ENCODE assay signal across 8 cellular contexts in genomic region chr17:46044286-46044928, GRCh38. TPM values are rescaled to one million over a fixed set of nuclear protein-coding genes. Genes with fewer than 3 reads are reported as not detected.
A peak's percentile ranks its signal among the peaks of the same experiment; 100 is the strongest.
DNase-seq lines count a peak whose midpoint lies in the region; ATAC-seq and TF ChIP-seq lines count a peak whose summit lies in the region.

No MANE protein-coding gene starts in this region.

- H3K36me3 Mint-ChIP-seq in activated CD8-positive, alpha-beta memory T cell treated with anti-CD3 and anti-CD28 coated beads, Interleukin-2, amount 10 ng/mL, durations not matched to agents 7 days and 5 days: peaks cover 36% of the 10 kb centered on the region
- peaks cover 0 to 4% of the 10 kb centered on the region in 2 donors for H3K36me3 Mint-ChIP-seq in naive B cell

- H3K9me3 Mint-ChIP-seq in activated CD8-positive, alpha-beta memory T cell treated with anti-CD3 and anti-CD28 coated beads, Interleukin-2, amount 10 ng/mL, durations not matched to agents 7 days and 5 days (ENCODE audit: low read depth): no peaks in the 10 kb centered on the region
- H3K9me3 Mint-ChIP-seq in naive B cell: no peaks in the 10 kb centered on the region

- H3K4me1 Mint-ChIP-seq in activated CD8-positive, alpha-beta memory T cell treated with anti-CD3 and anti-CD28 coated beads, Interleukin-2, amount 10 ng/mL, durations not matched to agents 7 days and 5 days: peaks cover 9% of the 10 kb centered on the region
- H3K4me1 Mint-ChIP-seq in naive B cell: peaks cover 9 to 21% (median 11%) of the 10 kb centered on the region in 3 donors

- no peaks in the 10 kb centered on the region for H3K27me3 Mint-ChIP-seq in activated CD8-positive, alpha-beta memory T cell treated with anti-CD3 and anti-CD28 coated beads, Interleukin-2, amount 10 ng/mL, durations not matched to agents 7 days and 5 days
- no peaks in the 10 kb centered on the region for H3K27me3 Mint-ChIP-seq in naive B cell

- intact Hi-C loops in esophagus squamous epithelium (cut with DNase I): loop anchor here (5.0 kb wide), 1 partner anchor 148 kb away; the partner anchor contains the start of gene KANSL1

- POLR2A ChIA-PET in HEK293 (lab: Yijun Ruan, JAX): interaction anchor here (1.1 to 1.4 kb wide), 2 partner anchors 11 to 149 kb away, joined by 4 to 9 read pairs; partner anchors contain the start of gene KANSL1

- H3K9me3 ChIP-seq in HEK293 (ENCODE audit: control insufficient read depth, insufficient read depth, low read depth, low read length) (no peaks in the 10 kb centered on the region), esophagus squamous epithelium (no peaks in the 10 kb centered on the region)

- no peak for ATAC-seq in activated CD8-positive, alpha-beta memory T cell treated with anti-CD3 and anti-CD28 coated beads, Interleukin-2, amount 10 ng/mL, durations not matched to agents 7 days and 5 days
- ATAC-seq in naive B cell (ENCODE audit: low read depth in 2 of 2): peak; percentile 43 to 50
- ATAC-seq in HG02852 (IDR thresholded peaks at IDR 0.05; ENCODE audit: unreplicated experiment): no peak

- TF ChIP-seq CTCF in HEK293 (tag by site-specific recombination; IDR thresholded peaks at IDR 0.05) (peak; percentile 84), esophagus squamous epithelium (IDR thresholded peaks at IDR 0.05) (peak; percentile 51 to 91 (median 90))

- no peak overlapping the region for H3K4me3 Mint-ChIP-seq in activated CD8-positive, alpha-beta memory T cell treated with anti-CD3 and anti-CD28 coated beads, Interleukin-2, amount 10 ng/mL, durations not matched to agents 7 days and 5 days
- no peak overlapping the region for H3K4me3 Mint-ChIP-seq in naive B cell

- no peak overlapping the region for H3K4me3 ChIP-seq in HEK293 (ENCODE audit: low read depth, low read length)
- H3K4me3 ChIP-seq in esophagus squamous epithelium: no peak overlapping the region

- H3K27ac ChIP-seq in HEK293 (ENCODE audit: extremely low read depth, low read depth, low read length) (no peak overlapping the region), esophagus squamous epithelium (peak overlapping the region; percentile 9 to 59 (median 52)), substantia nigra (ENCODE audit: low read depth, low read length, poor library complexity, severe bottlenecking) (no peak overlapping the region)

- DNase-seq in C1 segment of cervical spinal cord (lab: John Stamatoyannopoulos, UW): peak in 11 of 14 donors; percentile 15 to 82 (median 46)
- DNase-seq in NCI-H69 (lab: John Stamatoyannopoulos, UW): peak; percentile 81
- DNase-seq in activated CD8-positive, alpha-beta memory T cell treated with anti-CD3 and anti-CD28 coated beads, Interleukin-2, amount 10 ng/mL, durations not matched to agents 7 days and 5 days: peak; percentile 69
- DNase-seq in esophagus squamous epithelium (lab: John Stamatoyannopoulos, UW): no peak
- peak; percentile 24 for DNase-seq in naive B cell
- DNase-seq in substantia nigra (lab: John Stamatoyannopoulos, UW): peak in 38 of 49 donors; percentile 12 to 87 (median 55)

- no peak for TF ChIP-seq POLR2A in esophagus squamous epithelium (IDR thresholded peaks at IDR 0.05)

- H3K27me3 ChIP-seq in esophagus squamous epithelium: no peaks in the 10 kb centered on the region

- H3K4me1 ChIP-seq in HEK293 (ENCODE audit: control insufficient read depth, insufficient read depth, low read length) (peaks cover 7% of the 10 kb centered on the region; the same call in 1 of the 2 replicates), esophagus squamous epithelium (peaks cover 0 to 44% (median 13%) of the 10 kb centered on the region in 3 donors)

- 22 to 29% methylated on average over 4 to 5 of the region's 5 CpGs for WGBS in esophagus squamous epithelium, 2 donors

- CTCF ChIA-PET in HEK293 (lab: Yijun Ruan, JAX): interaction anchor here (0.5 to 6.0 kb wide), 52 partner anchors 10 to 1500 kb away, joined by 3 to 64 read pairs (median 4); partner anchors contain the start of gene KANSL1
- CTCF ChIA-PET in activated CD8-positive, alpha-beta memory T cell treated with anti-CD3 and anti-CD28 coated beads, Interleukin-2, amount 10 ng/mL, durations not matched to agents 7 days and 5 days (lab: Charles Lee): interaction anchor here (0.7 to 4.2 kb wide), 30 partner anchors 9 to 224 kb away, joined by 3 to 57 read pairs (median 5); partner anchors contain the start of gene KANSL1

- H3K36me3 ChIP-seq in HEK293 (ENCODE audit: control insufficient read depth in 2 of 2, insufficient read depth in 1 of 2, low read length in 2 of 2) (peaks cover 59 to 87% of the 10 kb centered on the region in 2 experiments), esophagus squamous epithelium (peaks cover 2 to 94% (median 10%) of the 10 kb centered on the region in 3 donors)

- H3K27ac Mint-ChIP-seq in activated CD8-positive, alpha-beta memory T cell treated with anti-CD3 and anti-CD28 coated beads, Interleukin-2, amount 10 ng/mL, durations not matched to agents 7 days and 5 days: peak overlapping the region; percentile 6
- H3K27ac Mint-ChIP-seq in naive B cell: peak overlapping the region in 4 of 6 donors; percentile 31 to 94 (median 67)

TF ChIP-seq in HEK293, 187 proteins besides CTCF, POLR2A, EP300 and RAD21 (continues in another document):
- peak; percentile 54; the same call in 1 of the 2 replicates for TF ChIP-seq ZBTB44 (tag by site-specific recombination; IDR thresholded peaks at IDR 0.05)
- no peak for TF ChIP-seq ZNF416 (tag by site-specific recombination; IDR thresholded peaks at IDR 0.05)
- TF ChIP-seq KLF17 (tag by site-specific recombination; IDR thresholded peaks at IDR 0.05): no peak
- TF ChIP-seq ZNF837 (tag by site-specific recombination; IDR thresholded peaks at IDR 0.05): no peak
- TF ChIP-seq ZEB2 (tag by site-specific recombination; IDR thresholded peaks at IDR 0.05): 0 out of 2 replicates have a peak, but pooled peaks have one; percentile 36
- no peak for TF ChIP-seq ZNF623 (tag by site-specific recombination; IDR thresholded peaks at IDR 0.05)
- TF ChIP-seq ZNF174 (tag by site-specific recombination; IDR thresholded peaks at IDR 0.05): no peak
- no peak for TF ChIP-seq ZNF549 (tag by site-specific recombination; IDR thresholded peaks at IDR 0.05)
- TF ChIP-seq ZNF112 (tag by site-specific recombination; IDR thresholded peaks at IDR 0.05): no peak
- no peak for TF ChIP-seq ZBTB6 (tag by site-specific recombination; IDR thresholded peaks at IDR 0.05)
- TF ChIP-seq ZNF10 (tag by site-specific recombination; IDR thresholded peaks at IDR 0.05): no peak
- TF ChIP-seq ZNF2 (tag by site-specific recombination; IDR thresholded peaks at IDR 0.05): no peak
- TF ChIP-seq ZNF239 (tag by site-specific recombination; IDR thresholded peaks at IDR 0.05): no peak
- no peak for TF ChIP-seq ZSCAN16 (tag by site-specific recombination; IDR thresholded peaks at IDR 0.05)
- no peak for TF ChIP-seq HOXD13 (CRISPR knock-in tag; IDR thresholded peaks at IDR 0.05; ENCODE audit: borderline replicate concordance)
- TF ChIP-seq ZNF513 (tag by site-specific recombination; IDR thresholded peaks at IDR 0.05): 0 out of 2 replicates have a peak, but pooled peaks have one; percentile 20
- no peak for TF ChIP-seq ZSCAN30 (tag by site-specific recombination; IDR thresholded peaks at IDR 0.05)
- TF ChIP-seq ZNF157 (tag by site-specific recombination; IDR thresholded peaks at IDR 0.05): no peak
- no peak for TF ChIP-seq ZNF184 (tag by site-specific recombination; IDR thresholded peaks at IDR 0.05)

RNA-seq across cellular contexts. Expression of gene STH, which starts 45.4 kb away (rescaled TPM):
- not detected for total RNA-seq in activated CD8-positive, alpha-beta memory T cell treated with anti-CD3 and anti-CD28 coated beads, Interleukin-2, amount 10 ng/mL, durations not matched to agents 7 days and 5 days
- not detected for total RNA-seq in esophagus squamous epithelium
- polyA plus RNA-seq in naive B cell (ENCODE audit: low read depth in 6 of 6): not detected

Comparison
In these comparisons a context has a peak if more than half of its experiments do, and no peak if none do; other contexts are left out.
1. H3K27ac ChIP-seq: peak in esophagus squamous epithelium (4 of 4); none in HEK293 (single experiment) and substantia nigra (single experiment).
2. ATAC-seq: peak in naive B cell (2 of 2); none in activated CD8-positive, alpha-beta memory T cell treated with anti-CD3 and anti-CD28 coated beads, Interleukin-2, amount 10 ng/mL, durations not matched to agents 7 days and 5 days (single experiment) and HG02852 (single experiment).